In the genomic region with DNA sequence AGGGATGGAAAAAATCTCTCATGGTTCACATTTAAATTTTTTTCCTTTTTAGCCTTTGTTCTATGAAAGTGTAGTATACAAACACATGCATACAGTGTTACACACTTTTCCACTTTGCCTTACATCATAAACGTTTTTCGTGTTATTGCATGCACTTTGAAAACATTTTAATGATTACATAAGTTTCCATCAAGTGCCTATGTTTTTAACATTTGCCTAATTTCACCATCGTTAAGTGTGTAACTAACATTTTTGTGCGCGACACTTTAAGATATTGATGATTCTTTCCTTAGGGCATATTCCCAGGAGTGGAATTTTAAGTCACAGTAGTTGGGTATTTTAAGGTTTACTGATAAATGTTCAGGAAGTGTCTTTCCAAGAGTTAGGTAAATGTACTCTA, we compare ENCODE assay signal across 13 cellular contexts. TPM values are rescaled to one million over a fixed set of nuclear protein-coding genes. Genes with fewer than 3 reads are reported as not detected.
DNase-seq lines count a peak whose midpoint lies in the region; ATAC-seq and TF ChIP-seq lines count a peak whose summit lies in the region.
"Had no signal": no experiment of that assay in that cellular context is flagged by ENCODE, and none has a peak within 500 bp of the region (broad histone marks: within the 10 kb centered on the region; RNA-seq: fewer than 3 reads in every experiment).

No MANE protein-coding gene starts in this region.

- peaks cover 20% of the 10 kb centered on the region for H3K23me2 ChIP-seq in H9 (ENCODE audit: insufficient read length, low read depth, low read length, poor library complexity, severe bottlenecking)

- no peak overlapping the region for H4K8ac ChIP-seq in H9 (replicated peaks; ENCODE audit: insufficient read length, low read depth, low read length)

- H3K56ac ChIP-seq in H9 (ENCODE audit: insufficient read length, low read depth, low read length): no peak overlapping the region

- intact Hi-C loops in ascending aorta (cut with DNase I): loop anchor here (2.0 kb wide), 1 partner anchor 65 kb away; a partner anchor contains a TSS

- peak overlapping the region in 2 of 3 experiments; percentile 98 to 99; a peak in 3 of 7 replicates for H3K27ac Mint-ChIP-seq in H9
- peak overlapping the region in 8 of 10 donors; percentile 68 to 95 (median 78) for H3K27ac Mint-ChIP-seq in naive thymus-derived CD8-positive, alpha-beta T cell

- H3K9ac ChIP-seq in BLaER1: no peak overlapping the region
- H3K9ac ChIP-seq in H9 (ENCODE audit: extremely low read depth, insufficient read length, low read length): no peak overlapping the region

- peaks cover 2 to 3% of the 10 kb centered on the region in 2 experiments; a peak in 1 of 5 replicates for H3K9me3 Mint-ChIP-seq in H9
- no peaks in the 10 kb centered on the region for H3K9me3 Mint-ChIP-seq in naive thymus-derived CD8-positive, alpha-beta T cell

- no peak overlapping the region for H2AK5ac ChIP-seq in H9 (ENCODE audit: insufficient read length, low read length)

- H2AFZ ChIP-seq in H9 (ENCODE audit: low read length): no peak overlapping the region

- H3K4me1 ChIP-seq in BLaER1: peaks cover 49% of the 10 kb centered on the region
- peaks cover 13% of the 10 kb centered on the region for H3K4me1 ChIP-seq in H9 (ENCODE audit: insufficient read depth, low read length)
- H3K4me1 ChIP-seq in ascending aorta: peaks cover 6 to 39% of the 10 kb centered on the region in 2 donors

- H3K27me3 ChIP-seq in BLaER1 (no peaks in the 10 kb centered on the region), H9 (ENCODE audit: insufficient read depth, low read length) (no peaks in the 10 kb centered on the region), ascending aorta (no peaks in the 10 kb centered on the region)
- H3K27me3 ChIP-seq: left lung had no signal

- WGBS in H9 (ENCODE audit: extremely low coverage, insufficient read length, low lambda C conversion rate): no CpG with 5 or more reads among the region's 5 CpGs

- no peak overlapping the region for H3K4ac ChIP-seq in H9 (ENCODE audit: low read depth, low read length)

- H3K27me3 Mint-ChIP-seq in H9 (ENCODE audit: low read depth): no peaks in the 10 kb centered on the region; the same call in 1 of the 2 replicates
- H3K27me3 Mint-ChIP-seq in naive thymus-derived CD8-positive, alpha-beta T cell: no peaks in the 10 kb centered on the region

- H4K91ac ChIP-seq in H9 (ENCODE audit: insufficient read length, low read depth, low read length): no peak overlapping the region

- H2BK15ac ChIP-seq in H9 (ENCODE audit: low read depth, low read length): no peak overlapping the region

- peaks cover 3 to 32% (median 27%) of the 10 kb centered on the region in 3 experiments for H3K36me3 Mint-ChIP-seq in H9 (ENCODE audit: insufficient read depth in 1 of 3, low read depth in 3 of 3)
- H3K36me3 Mint-ChIP-seq in naive thymus-derived CD8-positive, alpha-beta T cell: peaks cover 0 to 11% (median 5%) of the 10 kb centered on the region in 3 donors

- H4K20me1 ChIP-seq in BLaER1 (peaks cover 35% of the 10 kb centered on the region), H9 (ENCODE audit: control insufficient read depth, insufficient read depth, insufficient read length) (peaks cover 3% of the 10 kb centered on the region)

- H3K4me3 ChIP-seq in BLaER1 (no peak overlapping the region), ascending aorta (peak overlapping the region; percentile 73 to 98)

- TF ChIP-seq CTCF in H9 (conservative IDR thresholded peaks at IDR 0.05) (no peak), ascending aorta (IDR thresholded peaks at IDR 0.05) (no peak), GM13977 (IDR thresholded peaks at IDR 0.05; ENCODE audit: extremely low read depth, insufficient read depth, missing control alignments) (no peak)

- peaks cover 53 to 64% of the 10 kb centered on the region in 2 experiments for H3K4me1 Mint-ChIP-seq in H9
- H3K4me1 Mint-ChIP-seq in naive thymus-derived CD8-positive, alpha-beta T cell: peaks cover 20 to 36% (median 29%) of the 10 kb centered on the region in 4 donors

- peak overlapping the region; percentile 66 to 67 for H3K4me3 Mint-ChIP-seq in H9
- peak overlapping the region in 9 of 10 donors; percentile 59 to 91 (median 78) for H3K4me3 Mint-ChIP-seq in naive thymus-derived CD8-positive, alpha-beta T cell

- H3K79me1 ChIP-seq in H9 (ENCODE audit: insufficient read depth, low read depth, low read length, poor library complexity, severe bottlenecking): no peaks in the 10 kb centered on the region

- DNase-seq in H9 (no peak), ascending aorta (ENCODE audit: low spot score in 2 of 2) (no peak), NCI-H1694 treated with DMSO at 0.1 percent for 48 hours (lab: John Stamatoyannopoulos, UW) (no peak), GM13977 (ENCODE audit: low spot score) (no peak), GM03348 (ENCODE audit: low spot score) (no peak)
- DNase-seq in naive thymus-derived CD8-positive, alpha-beta T cell: no peak
- DNase-seq: activated effector memory CD4-positive, alpha-beta T cell treated with Interleukin-2 at 50 U/mL for 16 hours; C1 segment of cervical spinal cord; NCI-H2029 treated with DMSO at 0.1 percent for 48 hours had no signal

- H2BK20ac ChIP-seq in H9 (ENCODE audit: low read depth, low read length, poor library complexity, severe bottlenecking): no peak overlapping the region

- no peaks in the 10 kb centered on the region for H3K36me3 ChIP-seq in BLaER1
- H3K36me3 ChIP-seq in ascending aorta: peaks cover 0 to 4% of the 10 kb centered on the region in 2 donors

- H2BK5ac ChIP-seq in H9 (ENCODE audit: insufficient read length, low read length): no peak overlapping the region

- no peak overlapping the region for H3K23ac ChIP-seq in H9 (ENCODE audit: insufficient read length, low read depth, low read length)

- in situ Hi-C loops in GM13977 (cut with MboI; ENCODE audit: low pct_unique_long_range_greater_than_20kb, low sequenced_read_pairs, unreplicated experiment): no loop called here

- H2BK12ac ChIP-seq in H9 (ENCODE audit: insufficient read length, low read depth, low read length): no peak overlapping the region

- peaks cover 11% of the 10 kb centered on the region; the same call in 1 of the 2 replicates for H3K79me2 ChIP-seq in H9 (ENCODE audit: insufficient read depth, low read length)

- POLR2A ChIA-PET in naive thymus-derived CD8-positive, alpha-beta T cell (lab: Charles Lee): no interaction called here

- no peak overlapping the region for H4K5ac ChIP-seq in H9 (ENCODE audit: insufficient read length, low read depth, low read length)

- H3T11ph ChIP-seq in H9 (ENCODE audit: low read length): no peak overlapping the region

- no peak overlapping the region for H3K27ac ChIP-seq in BLaER1
- no peak overlapping the region for H3K27ac ChIP-seq in H9 (ENCODE audit: insufficient read length, low read depth, low read length)
- H3K27ac ChIP-seq in ascending aorta: no peak overlapping the region
- H3K27ac ChIP-seq: GM23248 had no signal

- H3K9me3 ChIP-seq in BLaER1 (no peaks in the 10 kb centered on the region), H9 (ENCODE audit: control insufficient read depth, low read depth, low read length) (no peaks in the 10 kb centered on the region), ascending aorta (no peaks in the 10 kb centered on the region)
- H3K9me3 ChIP-seq: left lung had no signal

- no peak for ATAC-seq in naive thymus-derived CD8-positive, alpha-beta T cell
- ATAC-seq in HG03108 (IDR thresholded peaks at IDR 0.05; ENCODE audit: unreplicated experiment): no peak
- ATAC-seq: left lung had no signal

- H3K14ac ChIP-seq in H9 (ENCODE audit: insufficient read depth, low read length): no peak overlapping the region

- peak overlapping the region; percentile 97 for H3K4me2 ChIP-seq in BLaER1
- H3K4me2 ChIP-seq in H9 (ENCODE audit: insufficient read depth, insufficient read length, low read length): no peak overlapping the region

- H3K18ac ChIP-seq in H9 (ENCODE audit: insufficient read length, low read depth, low read length): no peak overlapping the region

- H2BK120ac ChIP-seq in H9 (ENCODE audit: low read depth, low read length, poor library complexity, severe bottlenecking): no peak overlapping the region

RNA-seq across cellular contexts. Expression of a gene that starts 1.5 kb away (rescaled TPM):
- total RNA-seq in H9 (2021): 128 and 129 TPM in 2 replicates
- total RNA-seq in ascending aorta: 32.0 TPM
- total RNA-seq in naive thymus-derived CD8-positive, alpha-beta T cell: 10 to 100 TPM; 29.0 to 30.6 TPM
- polyA plus RNA-seq in naive thymus-derived CD8-positive, alpha-beta T cell: 10 to 100 TPM in 2 of 3 donors, 1 to 10 TPM in 1; 9.3 to 27.4 (median 23.6) TPM

RNA-seq across cellular contexts. Expression of a gene that starts 16.9 kb away (rescaled TPM):
- 7.3 and 8.1 TPM in 2 replicates for total RNA-seq in H9 (2021)
- total RNA-seq in ascending aorta: 5.2 TPM
- total RNA-seq in naive thymus-derived CD8-positive, alpha-beta T cell: 10 to 100 TPM; 18.5 to 19.1 TPM
- polyA plus RNA-seq in naive thymus-derived CD8-positive, alpha-beta T cell: 10 to 100 TPM in 2 of 3 donors, 1 to 10 TPM in 1; 7.5 to 12.8 (median 12.7) TPM

RNA-seq across cellular contexts. Expression of a gene that starts 43.6 kb away (rescaled TPM):
- total RNA-seq in H9 (2021): 30.5 and 33.2 TPM in 2 replicates
- 4.5 TPM for total RNA-seq in ascending aorta
- total RNA-seq in naive thymus-derived CD8-positive, alpha-beta T cell: 10 to 100 TPM; 13.7 to 19.0 TPM
- 1 to 10 TPM; 5.3 to 5.6 (median 5.3) TPM for polyA plus RNA-seq in naive thymus-derived CD8-positive, alpha-beta T cell
